ENCODE assay signal across 9 cellular contexts in genomic region chr6:68895929-68896328, GRCh38.
"Had no signal": no experiment of that assay in that cellular context is flagged by ENCODE, and none has a peak within 500 bp of the region (broad histone marks: within the 10 kb centered on the region; RNA-seq: fewer than 3 reads in every experiment).

No MANE protein-coding gene starts in this region.

- H3K4me3 ChIP-seq: GM23248, GM23338, HAP-1 had no signal

- H3K27ac ChIP-seq: GM23248 had no signal

- H3K9me3 ChIP-seq: HAP-1 had no signal

- DNase-seq: GM23248, GOT3, H7, H9, HCEC 1CT, HFFc6 had no signal

- H3K4me1 ChIP-seq: HAP-1 had no signal

- ATAC-seq: GM23338, HCT116 had no signal

- H3K36me3 ChIP-seq: HAP-1 had no signal
